Comparison of ENCODE assay signal across 12 cellular contexts in the genomic region with DNA sequence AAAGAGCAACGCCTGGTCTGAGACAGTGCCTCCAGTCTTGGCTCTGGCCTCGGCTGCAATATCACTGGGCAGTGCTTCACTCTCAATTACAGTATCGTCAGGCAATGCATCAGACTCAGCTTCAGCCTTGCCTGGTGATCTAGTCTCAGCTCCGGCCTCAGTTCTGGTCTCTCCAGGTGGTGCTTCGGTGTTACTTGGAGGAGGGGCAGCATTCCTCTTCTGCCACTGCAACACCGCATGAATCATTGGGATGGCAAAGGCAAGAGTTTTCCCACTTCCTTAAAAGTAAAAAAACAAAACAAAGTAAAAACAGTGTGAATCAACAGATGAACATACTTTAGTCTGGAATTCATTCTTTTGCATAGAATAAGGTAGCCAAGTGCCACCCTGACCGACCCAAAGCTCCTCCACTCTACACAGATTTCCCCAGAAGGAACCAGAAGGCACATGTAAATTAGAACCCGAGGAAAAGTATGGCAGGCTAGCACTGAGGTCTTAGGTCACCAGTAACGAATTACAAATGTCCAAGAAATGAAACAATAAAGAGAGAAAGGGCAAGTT. TPM values are rescaled to one million over a fixed set of nuclear protein-coding genes. Genes with fewer than 3 reads are reported as not detected.
DNase-seq lines count a peak whose midpoint lies in the region; ATAC-seq and TF ChIP-seq lines count a peak whose summit lies in the region.
"Had no signal": no experiment of that assay in that cellular context is flagged by ENCODE, and none has a peak within 500 bp of the region (broad histone marks: within the 10 kb centered on the region; RNA-seq: fewer than 3 reads in every experiment).

No MANE protein-coding gene starts in this region.

- H3K9ac ChIP-seq in smooth muscle cell (ENCODE audit: low read depth): no peak overlapping the region
- H3K9ac ChIP-seq: KMS-11 had no signal

- H3K9me3 ChIP-seq in RWPE2 (ENCODE audit: severe bottlenecking): no peaks in the 10 kb centered on the region
- H3K9me3 ChIP-seq in smooth muscle cell (replicated peaks; ENCODE audit: low read depth): no peaks in the 10 kb centered on the region

- 82% methylated on average over 9 of the region's 9 CpGs for WGBS in smooth muscle cell (ENCODE audit: low lambda C conversion rate)

- no peak overlapping the region for H3K4me2 ChIP-seq in smooth muscle cell
- H3K4me2 ChIP-seq: KMS-11 had no signal

- peak overlapping the region; percentile 53 for H3K27ac Mint-ChIP-seq in activated T-cell treated with anti-CD3 and anti-CD28 coated beads, Interleukin-2, amount 50 U/mL, for 24 hours

- H3K4me1 ChIP-seq in RWPE2 (ENCODE audit: insufficient read depth, poor library complexity, severe bottlenecking): peaks cover 38% of the 10 kb centered on the region
- peaks cover 7% of the 10 kb centered on the region for H3K4me1 ChIP-seq in smooth muscle cell (ENCODE audit: low read depth)

- H3K9me3 Mint-ChIP-seq in activated T-cell treated with anti-CD3 and anti-CD28 coated beads, Interleukin-2, amount 50 U/mL, for 24 hours: no peaks in the 10 kb centered on the region
- no peaks in the 10 kb centered on the region for H3K9me3 Mint-ChIP-seq in activated T-cell treated with anti-CD3 and anti-CD28 coated beads, Interleukin-2, amount 50 U/mL, for 4 hours
- H3K9me3 Mint-ChIP-seq: central memory CD8-positive, alpha-beta T cell had no signal

- no peaks in the 10 kb centered on the region for H3K27me3 Mint-ChIP-seq in activated T-cell treated with anti-CD3 and anti-CD28 coated beads, Interleukin-2, amount 50 U/mL, for 24 hours
- no peaks in the 10 kb centered on the region for H3K27me3 Mint-ChIP-seq in activated T-cell treated with anti-CD3 and anti-CD28 coated beads, Interleukin-2, amount 50 U/mL, for 4 hours (ENCODE audit: low read depth)
- H3K27me3 Mint-ChIP-seq: central memory CD8-positive, alpha-beta T cell; stimulated activated naive CD8-positive, alpha-beta T cell treated with anti-CD3 and anti-CD28 coated beads, Interleukin-15, amount 100 ng/mL, for 72 hours had no signal

- no peaks in the 10 kb centered on the region for H3F3A ChIP-seq in smooth muscle cell (ENCODE audit: low read depth)

- H3K27ac ChIP-seq in RWPE2 (ENCODE audit: poor library complexity, severe bottlenecking) (peak overlapping the region; percentile 81), epithelial cell of prostate (peak overlapping the region; percentile 61), smooth muscle cell (ENCODE audit: low read depth) (peak overlapping the region; percentile 52)
- H3K27ac ChIP-seq: KMS-11 had no signal

- no peak overlapping the region for H3K4me3 ChIP-seq in RWPE2 (ENCODE audit: severe bottlenecking)
- H3K4me3 ChIP-seq in smooth muscle cell: no peak overlapping the region

- no peak overlapping the region for H3K4me3 Mint-ChIP-seq in activated T-cell treated with anti-CD3 and anti-CD28 coated beads, Interleukin-2, amount 50 U/mL, for 24 hours
- no peak overlapping the region for H3K4me3 Mint-ChIP-seq in activated T-cell treated with anti-CD3 and anti-CD28 coated beads, Interleukin-2, amount 50 U/mL, for 4 hours
- H3K4me3 Mint-ChIP-seq: central memory CD8-positive, alpha-beta T cell; stimulated activated naive CD8-positive, alpha-beta T cell treated with anti-CD3 and anti-CD28 coated beads, Interleukin-15, amount 100 ng/mL, for 72 hours had no signal

- TF ChIP-seq CTCF in RWPE2 (IDR thresholded peaks at IDR 0.05; ENCODE audit: poor library complexity, severe bottlenecking): no peak
- TF ChIP-seq CTCF in smooth muscle cell (IDR thresholded peaks at IDR 0.05; ENCODE audit: borderline replicate concordance, insufficient read depth, poor library complexity, severe bottlenecking): no peak

- no peak for DNase-seq in activated T-cell treated with anti-CD3 and anti-CD28 coated beads, Interleukin-2, amount 50 U/mL, for 24 hours
- DNase-seq in activated T-cell treated with anti-CD3 and anti-CD28 coated beads, Interleukin-2, amount 50 U/mL, for 4 hours: no peak
- peak; percentile 84 for DNase-seq in RWPE2 (ENCODE audit: low spot score)
- peak; percentile 41 for DNase-seq in epithelial cell of prostate (ENCODE audit: low read depth, low spot score)
- DNase-seq in smooth muscle cell (lab: John Stamatoyannopoulos, UW; ENCODE audit: unreplicated experiment): no peak
- no peak for DNase-seq in DMS79 (lab: John Stamatoyannopoulos, UW)
- no peak for DNase-seq in activated effector memory CD4-positive, alpha-beta T cell treated with anti-CD3 and anti-CD28 coated beads, Interleukin-2, amount 50 U/mL, for 16 hours
- DNase-seq: NCI-H2171 treated with DMSO at 0.1 percent for 48 hours; stimulated activated naive CD8-positive, alpha-beta T cell treated with anti-CD3 and anti-CD28 coated beads, Interleukin-15, amount 100 ng/mL, for 72 hours had no signal

- peaks cover 86% of the 10 kb centered on the region for H3K4me1 Mint-ChIP-seq in activated T-cell treated with anti-CD3 and anti-CD28 coated beads, Interleukin-2, amount 50 U/mL, for 24 hours (ENCODE audit: low read depth)
- peaks cover 76% of the 10 kb centered on the region for H3K4me1 Mint-ChIP-seq in activated T-cell treated with anti-CD3 and anti-CD28 coated beads, Interleukin-2, amount 50 U/mL, for 4 hours (ENCODE audit: low read depth)

- no peak overlapping the region for H2AFZ ChIP-seq in smooth muscle cell (ENCODE audit: low read depth)

- peaks cover 91% of the 10 kb centered on the region for H4K20me1 ChIP-seq in smooth muscle cell (ENCODE audit: low read depth)

- H3K79me2 ChIP-seq in smooth muscle cell (ENCODE audit: low read depth): peaks cover 45% of the 10 kb centered on the region

- no peak for ATAC-seq in activated T-cell treated with anti-CD3 and anti-CD28 coated beads, Interleukin-2, amount 50 U/mL, for 4 hours
- ATAC-seq in RWPE2 (ENCODE audit: low read depth): peak; percentile 90
- ATAC-seq in HG03457 (IDR thresholded peaks at IDR 0.05; ENCODE audit: unreplicated experiment): no peak
- ATAC-seq: stimulated activated naive CD8-positive, alpha-beta T cell treated with anti-CD3 and anti-CD28 coated beads, Interleukin-15, amount 100 ng/mL, for 72 hours had no signal

- H3K36me3 ChIP-seq in RWPE2 (ENCODE audit: low read depth): peaks cover 66% of the 10 kb centered on the region
- H3K36me3 ChIP-seq in smooth muscle cell (ENCODE audit: low read depth): peaks cover 15% of the 10 kb centered on the region

- H3K27me3 ChIP-seq in RWPE2 (ENCODE audit: insufficient read depth, poor library complexity, severe bottlenecking): no peaks in the 10 kb centered on the region
- H3K27me3 ChIP-seq in smooth muscle cell (ENCODE audit: low read depth): no peaks in the 10 kb centered on the region

- H3K36me3 Mint-ChIP-seq in activated T-cell treated with anti-CD3 and anti-CD28 coated beads, Interleukin-2, amount 50 U/mL, for 24 hours (ENCODE audit: low read depth): peaks cover 89% of the 10 kb centered on the region
- H3K36me3 Mint-ChIP-seq in activated T-cell treated with anti-CD3 and anti-CD28 coated beads, Interleukin-2, amount 50 U/mL, for 4 hours (ENCODE audit: insufficient read depth): peaks cover 51% of the 10 kb centered on the region

RNA-seq across cellular contexts. Expression of gene DDX24, which starts 18.6 kb away (rescaled TPM):
- 100 to 1,000 TPM; 287 to 321 (median 319) TPM for total RNA-seq in activated T-cell treated with anti-CD3 and anti-CD28 coated beads, Interleukin-2, amount 50 U/mL, for 4 hours
- 117 and 151 TPM in 2 replicates for total RNA-seq in smooth muscle cell
- 118 and 127 TPM in 2 replicates for polyA plus RNA-seq in smooth muscle cell

RNA-seq across cellular contexts. Expression of gene IFI27L1, which starts 18.7 kb away (rescaled TPM):
- 1 to 10 TPM; 8.9 to 9.5 (median 9.0) TPM for total RNA-seq in activated T-cell treated with anti-CD3 and anti-CD28 coated beads, Interleukin-2, amount 50 U/mL, for 4 hours
- 2.9 and 14.7 TPM in 2 replicates for total RNA-seq in smooth muscle cell
- 38.0 and 38.2 TPM in 2 replicates for polyA plus RNA-seq in smooth muscle cell

RNA-seq across cellular contexts. Expression of gene OTUB2, which starts 36.3 kb away (rescaled TPM):
- under 1 TPM; 0.50 to 0.54 (median 0.53) TPM for total RNA-seq in activated T-cell treated with anti-CD3 and anti-CD28 coated beads, Interleukin-2, amount 50 U/mL, for 4 hours
- 2.4 and 5.1 TPM in 2 replicates for total RNA-seq in smooth muscle cell
- 1.7 and 4.0 TPM in 2 replicates for polyA plus RNA-seq in smooth muscle cell

RNA-seq across cellular contexts. Expression of gene IFI27, which starts 48.1 kb away (rescaled TPM):
- 1 to 10 TPM; 1.3 to 1.7 (median 1.3) TPM for total RNA-seq in activated T-cell treated with anti-CD3 and anti-CD28 coated beads, Interleukin-2, amount 50 U/mL, for 4 hours
- total RNA-seq in smooth muscle cell: 0.13 and 0.40 TPM in 2 replicates
- 3.1 TPM in 2 replicates for polyA plus RNA-seq in smooth muscle cell

Comparison
In these comparisons a context has a peak if more than half of its experiments do, and no peak if none do; other contexts are left out.
1. DNase-seq: peak in RWPE2 (single experiment) and epithelial cell of prostate (single experiment); none in activated T-cell treated with anti-CD3 and anti-CD28 coated beads, Interleukin-2, amount 50 U/mL, for 24 hours (single experiment), activated T-cell treated with anti-CD3 and anti-CD28 coated beads, Interleukin-2, amount 50 U/mL, for 4 hours (single experiment), smooth muscle cell (single experiment), DMS79 (single experiment) and activated effector memory CD4-positive, alpha-beta T cell treated with anti-CD3 and anti-CD28 coated beads, Interleukin-2, amount 50 U/mL, for 16 hours (single experiment).
2. Peak in every context shown above with its lines, with median percentiles within 50 percentile points of each other: H3K27ac ChIP-seq.